18 cellular contexts compared by ENCODE assay signal in the genomic region with DNA sequence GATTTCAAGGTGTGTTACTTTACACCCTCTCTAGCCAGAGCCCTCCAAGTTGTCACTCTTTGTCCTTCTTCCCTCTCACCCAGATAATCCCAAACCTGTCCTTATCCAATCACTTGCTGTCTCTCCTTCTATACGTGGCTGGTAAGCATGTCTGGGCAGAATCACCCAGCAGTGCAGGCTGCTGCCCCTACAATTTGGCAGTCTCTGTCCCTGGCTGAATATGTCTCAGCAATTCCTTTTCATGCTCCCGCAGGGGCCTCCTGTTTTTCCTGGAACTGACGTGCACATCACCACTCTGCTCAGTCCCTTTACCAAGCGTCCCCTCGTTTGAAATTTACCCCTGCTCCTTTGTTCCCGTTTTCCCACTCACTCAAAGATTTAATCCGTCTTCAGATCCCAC.
A peak's percentile ranks its signal among the peaks of the same experiment; 100 is the strongest.
DNase-seq lines count a peak whose midpoint lies in the region; ATAC-seq and TF ChIP-seq lines count a peak whose summit lies in the region.
"Had no signal": no experiment of that assay in that cellular context is flagged by ENCODE, and none has a peak within 500 bp of the region (broad histone marks: within the 10 kb centered on the region; RNA-seq: fewer than 3 reads in every experiment).

No MANE protein-coding gene starts in this region.

- no peak overlapping the region for H3K27ac Mint-ChIP-seq in MCF 10A (ENCODE audit: low read depth, unreplicated experiment)
- H3K27ac Mint-ChIP-seq: CD8-positive, alpha-beta T cell had no signal

- BruUV-seq in mammary epithelial cell (replicated peaks; lab: Mats Ljungman, UMichigan) (no TSS peak), MCF 10A (replicated peaks; lab: Mats Ljungman, UMichigan) (no TSS peak)

- DNase-seq in mammary epithelial cell = no peak
- no peak for DNase-seq in MCF 10A (ENCODE audit: unreplicated experiment)
- DNase-seq in epithelial cell of esophagus (ENCODE audit: low read depth) = peak; percentile 59
- DNase-seq in upper lobe of right lung = no peak
- no peak for DNase-seq in BE2C
- DNase-seq in aorta = no peak
- DNase-seq: CD8-positive, alpha-beta T cell; DND-41; NCI-H1105; NCI-H2081; NCI-H2171; NCI-H526; OCI-M1 had no signal

- H3K9me3 ChIP-seq in mammary epithelial cell (replicated peaks; ENCODE audit: insufficient read depth, low read length) (no peaks in the 10 kb centered on the region), neural cell (ENCODE audit: low read length) (no peaks in the 10 kb centered on the region), upper lobe of right lung (no peaks in the 10 kb centered on the region), BE2C (no peaks in the 10 kb centered on the region), aorta (ENCODE audit: control insufficient read depth, low read length) (no peaks in the 10 kb centered on the region)
- H3K9me3 ChIP-seq: HAP-1 had no signal

- H3K9ac ChIP-seq in mammary epithelial cell (ENCODE audit: insufficient read depth, low read length) (no peak overlapping the region), neural cell (ENCODE audit: low read length) (no peak overlapping the region)
- H3K9ac ChIP-seq: KMS-11 had no signal

- no peak for TF ChIP-seq EP300 in neural cell (conservative IDR thresholded peaks at IDR 0.05; ENCODE audit: poor library complexity, severe bottlenecking)

- H3K4me1 ChIP-seq in mammary epithelial cell (ENCODE audit: insufficient read depth, low read length) (peaks cover 14% of the 10 kb centered on the region), upper lobe of right lung (peaks cover 13% of the 10 kb centered on the region), BE2C (no peaks in the 10 kb centered on the region), aorta (ENCODE audit: control insufficient read depth in 1 of 2, insufficient read depth in 2 of 2, low read length in 2 of 2) (peaks cover 0 to 3% of the 10 kb centered on the region in 2 donors)
- H3K4me1 ChIP-seq: HAP-1 had no signal

- H3K9me3 Mint-ChIP-seq in MCF 10A (ENCODE audit: unreplicated experiment) = no peaks in the 10 kb centered on the region
- H3K9me3 Mint-ChIP-seq: CD8-positive, alpha-beta T cell had no signal

- peak overlapping the region; percentile 70 for H3K4me2 ChIP-seq in mammary epithelial cell (ENCODE audit: insufficient read depth, low read depth, low read length)
- H3K4me2 ChIP-seq in neural cell (ENCODE audit: low read length) = no peak overlapping the region
- H3K4me2 ChIP-seq: KMS-11 had no signal

- POLR2A ChIA-PET in MCF 10A (lab: Yijun Ruan, JAX) = interaction anchor here (1.2 kb wide), 1 partner anchor 8 kb away, joined by 3 read pairs; no protein-coding TSS in a partner anchor

- no peak for TF ChIP-seq RAD21 in neural cell (conservative IDR thresholded peaks at IDR 0.05)

- H3K27ac ChIP-seq in mammary epithelial cell (ENCODE audit: insufficient read depth, low read depth, low read length) = peak overlapping the region; percentile 9
- no peak overlapping the region for H3K27ac ChIP-seq in neural cell (ENCODE audit: low read length)
- H3K27ac ChIP-seq in upper lobe of right lung = peak overlapping the region; percentile 59
- no peak overlapping the region for H3K27ac ChIP-seq in aorta (ENCODE audit: low read depth in 1 of 2, low read length in 2 of 2)
- H3K27ac ChIP-seq: 22Rv1, KMS-11 had no signal

- H3K4me3 ChIP-seq in mammary epithelial cell (replicated peaks in 1 of 3; ENCODE audit: insufficient read depth in 1 of 3, low read depth in 2 of 3, low read length in 3 of 3) = no peak overlapping the region
- no peak overlapping the region for H3K4me3 ChIP-seq in epithelial cell of esophagus (ENCODE audit: low read length)
- H3K4me3 ChIP-seq in neural cell (ENCODE audit: low read length) = peak overlapping the region; percentile 54
- H3K4me3 ChIP-seq in upper lobe of right lung = no peak overlapping the region
- H3K4me3 ChIP-seq in BE2C (ENCODE audit: low read depth, low read length) = no peak overlapping the region
- no peak overlapping the region for H3K4me3 ChIP-seq in aorta (ENCODE audit: low read length in 2 of 2)
- H3K4me3 ChIP-seq: HAP-1 had no signal

- intact Hi-C loops in mammary epithelial cell (cut with micrococcal nuclease) (no loop called here), MCF 10A (cut with micrococcal nuclease) (no loop called here), upper lobe of right lung (cut with DNase I) (no loop called here), aorta (cut with DNase I) (no loop called here)

- no peaks in the 10 kb centered on the region for H3F3A ChIP-seq in neural cell (ENCODE audit: insufficient read depth, low read length, poor library complexity, severe bottlenecking)

- H3K27me3 Mint-ChIP-seq in MCF 10A (ENCODE audit: insufficient read depth, unreplicated experiment) = no peaks in the 10 kb centered on the region

- ATAC-seq in upper lobe of right lung = no peak
- ATAC-seq in HG02981 (IDR thresholded peaks at IDR 0.05; ENCODE audit: unreplicated experiment) = no peak
- ATAC-seq in aorta (ENCODE audit: low FRiP score) = no peak
- ATAC-seq: CD8-positive, alpha-beta T cell had no signal

- dilution Hi-C loops in mammary epithelial cell (cut with HindIII; ENCODE audit: low sequenced_read_pairs) = no loop called here

- WGBS in mammary epithelial cell (ENCODE audit: low coverage, missing lambda C conversion rate) = 19% methylated on average over 7 of the region's 7 CpGs
- WGBS in aorta, 2 donors = 47 to 56% methylated on average over 7 of the region's 7 CpGs

- no peaks in the 10 kb centered on the region for H3K36me3 ChIP-seq in mammary epithelial cell (ENCODE audit: insufficient read depth, low read length)
- no peaks in the 10 kb centered on the region for H3K36me3 ChIP-seq in neural cell (ENCODE audit: insufficient read depth, low read length)
- no peaks in the 10 kb centered on the region for H3K36me3 ChIP-seq in upper lobe of right lung
- no peaks in the 10 kb centered on the region for H3K36me3 ChIP-seq in BE2C
- H3K36me3 ChIP-seq in aorta (ENCODE audit: control insufficient read depth in 1 of 2, insufficient read depth in 2 of 2, low read length in 1 of 2) = no peaks in the 10 kb centered on the region
- H3K36me3 ChIP-seq: HAP-1 had no signal

- H3K4me3 Mint-ChIP-seq in MCF 10A (ENCODE audit: unreplicated experiment) = no peak overlapping the region
- H3K4me3 Mint-ChIP-seq: CD8-positive, alpha-beta T cell had no signal

- CTCF ChIA-PET in mammary epithelial cell (lab: Charles Lee; ENCODE audit: low non-redundant PET) = no interaction called here
- CTCF ChIA-PET in MCF 10A (lab: Yijun Ruan, JAX) = interaction anchor here (1.1 kb wide), 1 partner anchor 21 kb away, joined by 6 read pairs; no protein-coding TSS in a partner anchor

- H3K36me3 Mint-ChIP-seq in MCF 10A (ENCODE audit: insufficient read depth, unreplicated experiment) = peaks cover 7% of the 10 kb centered on the region
- H3K36me3 Mint-ChIP-seq: CD8-positive, alpha-beta T cell had no signal

- H4K20me1 ChIP-seq in mammary epithelial cell (ENCODE audit: insufficient read depth, low read length) (no peaks in the 10 kb centered on the region), neural cell (ENCODE audit: insufficient read depth) (no peaks in the 10 kb centered on the region)

- peak overlapping the region; percentile 81 for H2AFZ ChIP-seq in mammary epithelial cell (ENCODE audit: low read depth, low read length)
- H2AFZ ChIP-seq in neural cell (ENCODE audit: low read depth, low read length) = no peak overlapping the region

- H3K27me3 ChIP-seq in mammary epithelial cell (ENCODE audit: insufficient read depth, low read length) (no peaks in the 10 kb centered on the region), neural cell (ENCODE audit: insufficient read depth, low read depth, low read length) (no peaks in the 10 kb centered on the region), upper lobe of right lung (no peaks in the 10 kb centered on the region), BE2C (peaks cover 15% of the 10 kb centered on the region), aorta (ENCODE audit: control insufficient read depth in 1 of 2, insufficient read depth in 2 of 2, low read length in 1 of 2) (no peaks in the 10 kb centered on the region)

- H3K4me1 Mint-ChIP-seq in MCF 10A (ENCODE audit: insufficient read depth, unreplicated experiment) = no peaks in the 10 kb centered on the region

- in situ Hi-C loops in mammary epithelial cell (cut with MboI; ENCODE audit: low sequenced_read_pairs in 2 of 2) = no loop called here

- H3K79me2 ChIP-seq in mammary epithelial cell (ENCODE audit: insufficient read depth, low read length) (no peaks in the 10 kb centered on the region), neural cell (replicated peaks; ENCODE audit: insufficient read depth, low read length) (no peaks in the 10 kb centered on the region)

- TF ChIP-seq CTCF in mammary epithelial cell (conservative IDR thresholded peaks at IDR 0.05 in 1 of 2, IDR thresholded peaks at IDR 0.05 in 1 of 2; ENCODE audit: extremely low read depth in 1 of 2, insufficient read depth in 1 of 2, low read depth in 1 of 2, low read length in 2 of 2) = no peak
- TF ChIP-seq CTCF in MCF 10A (IDR thresholded peaks at IDR 0.05; ENCODE audit: unreplicated experiment) = no peak
- no peak for TF ChIP-seq CTCF in epithelial cell of esophagus (IDR thresholded peaks at IDR 0.05; ENCODE audit: insufficient read depth, low read depth, low read length, missing control alignments)
- TF ChIP-seq CTCF in neural cell (IDR thresholded peaks at IDR 0.05; ENCODE audit: poor library complexity, severe bottlenecking) = no peak
- no peak for TF ChIP-seq CTCF in upper lobe of right lung (IDR thresholded peaks at IDR 0.05)
- TF ChIP-seq CTCF in BE2C (IDR thresholded peaks at IDR 0.05; ENCODE audit: low read depth, low read length) = no peak

- H3K9me2 ChIP-seq in neural cell (ENCODE audit: insufficient read depth, low read length) = no peaks in the 10 kb centered on the region

TF ChIP-seq in neural cell, 6 proteins besides CTCF, POLR2A, EP300 and RAD21 (continues in another document):
- TF ChIP-seq EZH2 (IDR thresholded peaks at IDR 0.05; ENCODE audit: borderline replicate concordance, insufficient read depth, low read length, poor library complexity, severe bottlenecking) = no peak
- TF ChIP-seq POLR2AphosphoS5 (IDR thresholded peaks at IDR 0.05) = no peak
- no peak for TF ChIP-seq TAF1 (IDR thresholded peaks at IDR 0.05; ENCODE audit: low read depth)
- TF ChIP-seq MXI1 (conservative IDR thresholded peaks at IDR 0.05; ENCODE audit: poor library complexity, severe bottlenecking) = no peak
- no peak for TF ChIP-seq SMC3 (conservative IDR thresholded peaks at IDR 0.05; ENCODE audit: poor library complexity)

Comparison
In these comparisons a context has a peak if more than half of its experiments do, and no peak if none do; other contexts are left out.
1. H3K27ac ChIP-seq: peak in mammary epithelial cell (single experiment) and upper lobe of right lung (single experiment); none in neural cell (single experiment) and aorta (0 of 2).